9 cellular contexts compared by ENCODE assay signal in the genomic region with DNA sequence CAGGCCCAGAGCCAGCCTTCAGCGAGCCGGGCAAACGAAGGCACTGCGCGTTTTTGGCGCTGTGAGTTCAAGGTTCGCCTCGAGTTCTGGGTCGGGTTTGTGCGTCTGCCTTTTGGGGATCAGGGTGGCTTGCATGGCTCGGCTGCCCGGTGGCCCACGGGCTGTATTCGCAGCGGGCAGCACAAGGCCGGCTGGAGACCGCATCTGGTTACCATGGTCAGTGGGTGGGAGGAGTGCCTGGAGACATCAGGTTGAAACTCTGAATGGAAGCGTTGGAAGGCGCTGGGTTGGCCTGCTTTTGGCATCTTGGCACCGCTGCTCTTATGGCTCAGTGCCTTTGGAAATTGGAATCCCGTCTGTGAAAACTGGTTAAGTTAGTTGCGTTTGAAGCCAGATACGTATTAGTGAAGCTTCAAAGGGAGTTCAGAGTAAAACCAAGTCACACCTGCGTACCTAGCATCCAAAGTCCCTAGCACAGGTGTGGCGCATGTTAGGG. TPM values are rescaled to one million over a fixed set of nuclear protein-coding genes. Genes with fewer than 3 reads are reported as not detected.
A peak's percentile ranks its signal among the peaks of the same experiment; 100 is the strongest.
DNase-seq lines count a peak whose midpoint lies in the region; TF ChIP-seq lines count a peak whose summit lies in the region.
"Had no signal": no experiment of that assay in that cellular context is flagged by ENCODE, and none has a peak within 500 bp of the region (broad histone marks: within the 10 kb centered on the region; RNA-seq: fewer than 3 reads in every experiment).

No MANE protein-coding gene starts in this region.

- H3K27me3 ChIP-seq in HUES6 (ENCODE audit: control insufficient read depth, insufficient read depth, low read length), result peaks cover 64% of the 10 kb centered on the region
- H3K27me3 ChIP-seq in effector memory CD4-positive, alpha-beta T cell (replicated peaks; ENCODE audit: control insufficient read depth, insufficient read depth, low read length, poor library complexity, severe bottlenecking), result peaks cover 25% of the 10 kb centered on the region

- CTCF ChIA-PET in GM10248 (lab: Yijun Ruan, JAX), result no interaction called here

- H3K4me3 ChIP-seq in HUES6 (ENCODE audit: low read depth, low read length), result peak overlapping the region; percentile 77
- H3K4me3 ChIP-seq in effector memory CD4-positive, alpha-beta T cell (ENCODE audit: insufficient read depth, low read depth, low read length, poor library complexity, severe bottlenecking), result peak overlapping the region; percentile 39

- peaks cover 5% of the 10 kb centered on the region for H3K4me1 Mint-ChIP-seq in neural crest cell

- no peak overlapping the region for H3K9ac ChIP-seq in HUES6 (ENCODE audit: low read length)

- H3K36me3 Mint-ChIP-seq in neural crest cell (ENCODE audit: low read depth), result no peaks in the 10 kb centered on the region

- H3K4me3 Mint-ChIP-seq in neural crest cell, result peak overlapping the region; percentile 89

- peaks cover 51% of the 10 kb centered on the region for H3K27me3 Mint-ChIP-seq in neural crest cell (ENCODE audit: low read depth)

- no peak overlapping the region for H3K27ac Mint-ChIP-seq in neural crest cell (ENCODE audit: unreplicated experiment)

- peak; percentile 9 for DNase-seq in Ammon's horn (ENCODE audit: low spot score)
- no peak for DNase-seq in effector memory CD4-positive, alpha-beta T cell
- DNase-seq in neural crest cell (ENCODE audit: low read depth, low spot score), result no peak
- no peak for DNase-seq in ureter (ENCODE audit: low spot score)
- no peak for DNase-seq in GM10248 (ENCODE audit: extremely low spot score)
- no peak for DNase-seq in kidney glomerular epithelial cell (lab: John Stamatoyannopoulos, UW)
- no peak for DNase-seq in NCI-H510A treated with DMSO at 0.1 percent for 48 hours (lab: John Stamatoyannopoulos, UW)

- H3K9me3 ChIP-seq in HUES6 (ENCODE audit: control insufficient read depth, insufficient read depth, low read depth, low read length), result peaks cover 3% of the 10 kb centered on the region; the same call in 1 of the 2 replicates
- no peaks in the 10 kb centered on the region for H3K9me3 ChIP-seq in effector memory CD4-positive, alpha-beta T cell (ENCODE audit: control insufficient read depth, low read length)

- peaks cover 2% of the 10 kb centered on the region; the same call in 1 of the 2 replicates for H3K4me1 ChIP-seq in HUES6 (ENCODE audit: control insufficient read depth, insufficient read depth, low read length)
- H3K4me1 ChIP-seq in effector memory CD4-positive, alpha-beta T cell (ENCODE audit: control insufficient read depth, insufficient read depth, low read length, poor library complexity, severe bottlenecking), result no peaks in the 10 kb centered on the region

- POLR2A ChIA-PET in GM10248 (lab: Yijun Ruan, JAX), result no interaction called here

- H3K36me3 ChIP-seq in HUES6 (ENCODE audit: control insufficient read depth, insufficient read depth, low read length), result no peaks in the 10 kb centered on the region
- no peaks in the 10 kb centered on the region for H3K36me3 ChIP-seq in effector memory CD4-positive, alpha-beta T cell (ENCODE audit: control insufficient read depth, insufficient read depth, low read length)

- H3K27ac ChIP-seq in HUES6 (ENCODE audit: low read depth, low read length), result no peak overlapping the region
- H3K27ac ChIP-seq in effector memory CD4-positive, alpha-beta T cell (ENCODE audit: insufficient read depth, low read length, poor library complexity, severe bottlenecking), result no peak overlapping the region
- H3K27ac ChIP-seq: HL-60 had no signal

- no peak for TF ChIP-seq CTCF in neural crest cell (conservative IDR thresholded peaks at IDR 0.05)
- TF ChIP-seq CTCF in GM10248 (IDR thresholded peaks at IDR 0.05; ENCODE audit: control extremely low read depth, extremely low read depth, low read depth, missing control alignments), result no peak

- no peaks in the 10 kb centered on the region for H3K9me3 Mint-ChIP-seq in neural crest cell

RNA-seq across cellular contexts. Expression of gene SYT16, which starts 0.6 kb away (rescaled TPM):
- 1.7 and 1.8 TPM in 2 replicates for total RNA-seq in neural crest cell
- 5.6 TPM for total RNA-seq in ureter

RNA-seq across cellular contexts. Expression of gene SNAPC1, which starts 50.9 kb away (rescaled TPM):
- total RNA-seq in neural crest cell (5.9 and 6.2 TPM in 2 replicates), ureter (8.9 TPM)
